Comparison of ENCODE assay signal across 1 cellular context in genomic region chr9:99181206-99181605, GRCh38.
TF ChIP-seq lines count a peak whose summit lies in the region.

No MANE protein-coding gene starts in this region.

TF ChIP-seq in HEK293, 187 proteins besides CTCF, POLR2A, EP300 and RAD21 (continued from another document):
- TF ChIP-seq ZSCAN4 (tag by site-specific recombination; IDR thresholded peaks at IDR 0.05) (0 out of 2 replicates have a peak, but pooled peaks have one; percentile 10), ZNF776 (tag by site-specific recombination; IDR thresholded peaks at IDR 0.05; ENCODE audit: borderline replicate concordance) (no peak)
